ENCODE assay signal across 8 cellular contexts in genomic region chr1:168224991-168225390, GRCh38. TPM values are rescaled to one million over a fixed set of nuclear protein-coding genes. Genes with fewer than 3 reads are reported as not detected.
A peak's percentile ranks its signal among the peaks of the same experiment; 100 is the strongest.
DNase-seq lines count a peak whose midpoint lies in the region; ATAC-seq, FAIRE-seq and TF ChIP-seq lines count a peak whose summit lies in the region.

No MANE protein-coding gene starts in this region.

- TF ChIP-seq POLR2A in GM12891 (IDR thresholded peaks at IDR 0.05; ENCODE audit: low read depth, low read length), result no peak

- DNase-seq in A673 (ENCODE audit: low spot score), result no peak
- no peak for DNase-seq in GM12891 (ENCODE audit: insufficient read length, low spot score)
- no peak for DNase-seq in mesothelial cell of epicardium (ENCODE audit: low spot score in 2 of 2, unreplicated experiment in 2 of 2)
- no peak for DNase-seq in left lobe of liver (ENCODE audit: low spot score)
- no peak for DNase-seq in WERI-Rb-1

- FAIRE-seq in GM12891 (lab: Jason Lieb, UNC), result peak; percentile 75

- intact Hi-C loops in A673 (cut with micrococcal nuclease; ENCODE audit: unreplicated experiment), result loop anchor here (2.0 kb wide), 1 partner anchor 46 kb away; the partner anchor contains the start of gene TIPRL

- no peak overlapping the region for H3K27ac Mint-ChIP-seq in activated T-helper 17 cell treated with anti-CD3 and anti-CD28 coated beads, Interleukin-2, amount 50 U/mL, for 72 hours
- H3K27ac Mint-ChIP-seq in mesothelial cell of epicardium, result peak overlapping the region; percentile 93

- H3K36me3 ChIP-seq in A673 (ENCODE audit: insufficient read depth, low read length, poor library complexity, severe bottlenecking), result no peaks in the 10 kb centered on the region
- H3K36me3 ChIP-seq in WERI-Rb-1, result no peaks in the 10 kb centered on the region

- CTCF ChIA-PET in A673 (lab: Charles Lee), result no interaction called here

- H3K27ac ChIP-seq in A673 (ENCODE audit: low read depth, low read length, poor library complexity, severe bottlenecking), result peak overlapping the region; percentile 93
- no peak overlapping the region for H3K27ac ChIP-seq in WERI-Rb-1

- peak overlapping the region; percentile 93 for H3K4me3 Mint-ChIP-seq in activated T-helper 17 cell treated with anti-CD3 and anti-CD28 coated beads, Interleukin-2, amount 50 U/mL, for 72 hours
- peak overlapping the region; percentile 96 for H3K4me3 Mint-ChIP-seq in mesothelial cell of epicardium

- H3K27me3 Mint-ChIP-seq in activated T-helper 17 cell treated with anti-CD3 and anti-CD28 coated beads, Interleukin-2, amount 50 U/mL, for 72 hours, result no peaks in the 10 kb centered on the region
- H3K27me3 Mint-ChIP-seq in mesothelial cell of epicardium (ENCODE audit: low read depth), result no peaks in the 10 kb centered on the region

- H3K4me3 ChIP-seq in A673 (ENCODE audit: low read depth, low read length, poor library complexity, severe bottlenecking) (peak overlapping the region; percentile 90), WERI-Rb-1 (ENCODE audit: low read depth, low read length) (no peak overlapping the region)

- no TSS peak for BruUV-seq in A673 (replicated peaks; lab: Mats Ljungman, UMichigan)

- peaks cover 32% of the 10 kb centered on the region for H3K4me1 Mint-ChIP-seq in activated T-helper 17 cell treated with anti-CD3 and anti-CD28 coated beads, Interleukin-2, amount 50 U/mL, for 72 hours
- peaks cover 41% of the 10 kb centered on the region for H3K4me1 Mint-ChIP-seq in mesothelial cell of epicardium

- TF ChIP-seq CTCF in A673 (conservative IDR thresholded peaks at IDR 0.05; ENCODE audit: low read depth, low read length) (no peak), mesothelial cell of epicardium (IDR thresholded peaks at IDR 0.05; ENCODE audit: unreplicated experiment) (no peak), WERI-Rb-1 (IDR thresholded peaks at IDR 0.05; ENCODE audit: low read depth, low read length) (no peak)

- POLR2A ChIA-PET in A673 (lab: Charles Lee; ENCODE audit: low non-redundant PET), result no interaction called here

- H3K9me3 Mint-ChIP-seq in activated T-helper 17 cell treated with anti-CD3 and anti-CD28 coated beads, Interleukin-2, amount 50 U/mL, for 72 hours, result no peaks in the 10 kb centered on the region
- peaks cover 10% of the 10 kb centered on the region for H3K9me3 Mint-ChIP-seq in mesothelial cell of epicardium

- H3K9me3 ChIP-seq in A673 (ENCODE audit: low read depth, low read length, poor library complexity, severe bottlenecking) (peaks cover 5% of the 10 kb centered on the region), WERI-Rb-1 (ENCODE audit: severe bottlenecking) (no peaks in the 10 kb centered on the region)

- ATAC-seq in activated T-helper 17 cell treated with anti-CD3 and anti-CD28 coated beads, Interleukin-2, amount 50 U/mL, for 72 hours (replicated peaks), result no peak
- ATAC-seq in left lobe of liver (no peak), GM21423 (IDR thresholded peaks at IDR 0.05; ENCODE audit: unreplicated experiment) (no peak), GM21381 (IDR thresholded peaks at IDR 0.05; ENCODE audit: unreplicated experiment) (no peak)

- H3K4me1 ChIP-seq in A673 (ENCODE audit: insufficient read depth, low read length, poor library complexity, severe bottlenecking), result peaks cover 4% of the 10 kb centered on the region

- peaks cover 35% of the 10 kb centered on the region for H3K36me3 Mint-ChIP-seq in activated T-helper 17 cell treated with anti-CD3 and anti-CD28 coated beads, Interleukin-2, amount 50 U/mL, for 72 hours (ENCODE audit: low read depth)
- no peaks in the 10 kb centered on the region for H3K36me3 Mint-ChIP-seq in mesothelial cell of epicardium

- H3K27me3 ChIP-seq in A673 (replicated peaks; ENCODE audit: insufficient read depth, low read depth, low read length, poor library complexity) (no peaks in the 10 kb centered on the region), WERI-Rb-1 (ENCODE audit: insufficient read depth, low read depth, severe bottlenecking) (no peaks in the 10 kb centered on the region)

TF ChIP-seq in GM12891, 5 proteins besides CTCF, POLR2A, EP300 and RAD21:
- TF ChIP-seq POU2F2 (IDR thresholded peaks at IDR 0.05; ENCODE audit: low read depth, low read length) (no peak), SPI1 (IDR thresholded peaks at IDR 0.05; ENCODE audit: low read depth, low read length) (no peak), TAF1 (IDR thresholded peaks at IDR 0.05; ENCODE audit: low read depth, low read length) (no peak), POLR2AphosphoS5 (IDR thresholded peaks at IDR 0.05; ENCODE audit: low read depth, low read length) (no peak), PAX5 (IDR thresholded peaks at IDR 0.05; ENCODE audit: insufficient read depth, low read length, severe bottlenecking) (no peak)
TF ChIP-seq in GM12891: peak in this region for 0.

RNA-seq across cellular contexts. Expression of gene SFT2D2, which starts 0.8 kb away (rescaled TPM):
- total RNA-seq in A673 (2021) (59.8 and 62.8 TPM in 2 replicates), mesothelial cell of epicardium (60.2 to 65.1 TPM (median 61.8 TPM) in 3 replicates), left lobe of liver (32.0 TPM)
- polyA plus RNA-seq in GM12891 (2012; ENCODE audit: low read depth, missing spikeins), result 6.4 TPM
- total RNA-seq in activated T-helper 17 cell treated with anti-CD3 and anti-CD28 coated beads, Interleukin-2, amount 50 U/mL, for 72 hours, result 10 to 100 TPM; 45.1 to 47.5 TPM

RNA-seq across cellular contexts. Expression of gene TIPRL, which starts 46.2 kb away (rescaled TPM):
- 44.1 and 50.0 TPM in 2 replicates for total RNA-seq in A673 (2021)
- polyA plus RNA-seq in GM12891 (2012; ENCODE audit: low read depth, missing spikeins), result 25.1 TPM
- 10 to 100 TPM; 38.0 to 43.0 TPM for total RNA-seq in activated T-helper 17 cell treated with anti-CD3 and anti-CD28 coated beads, Interleukin-2, amount 50 U/mL, for 72 hours
- 26.9 to 28.9 TPM (median 28.2 TPM) in 3 replicates for total RNA-seq in mesothelial cell of epicardium
- total RNA-seq in left lobe of liver, result 10.9 TPM

RNA-seq across cellular contexts. Expression of gene TBX19, which starts 55.7 kb away (rescaled TPM):
- total RNA-seq in A673 (2021), result 2.0 and 2.5 TPM in 2 replicates
- polyA plus RNA-seq in GM12891 (2012; ENCODE audit: low read depth, missing spikeins), result 1.3 TPM
- total RNA-seq in activated T-helper 17 cell treated with anti-CD3 and anti-CD28 coated beads, Interleukin-2, amount 50 U/mL, for 72 hours, result 1 to 10 TPM; 1.8 to 6.1 TPM
- 2.4 to 2.9 TPM (median 2.6 TPM) in 3 replicates for total RNA-seq in mesothelial cell of epicardium
- total RNA-seq in left lobe of liver, result 1.0 TPM
